ENCODE assay signal across 11 cellular contexts in genomic region chr4:39446483-39446841, GRCh38. TPM values are rescaled to one million over a fixed set of nuclear protein-coding genes. Genes with fewer than 3 reads are reported as not detected.
DNase-seq lines count a peak whose midpoint lies in the region; ATAC-seq, FAIRE-seq and TF ChIP-seq lines count a peak whose summit lies in the region.
"Had no signal": no experiment of that assay in that cellular context is flagged by ENCODE, and none has a peak within 500 bp of the region (broad histone marks: within the 10 kb centered on the region; RNA-seq: fewer than 3 reads in every experiment).

No MANE protein-coding gene starts in this region.

- no peak for TF ChIP-seq CTCF in bronchial epithelial cell (IDR thresholded peaks at IDR 0.05; ENCODE audit: insufficient read depth, low read length, severe bottlenecking)

- H3K4me3 Mint-ChIP-seq in immature natural killer cell, result peak overlapping the region in 4 of 5 donors; percentile 76 to 83 (median 81)
- H3K4me3 Mint-ChIP-seq in stimulated activated memory B cell treated with anti-CD40 and anti-IgM and Interleukin-4, amounts not matched to agents 10 μg/mL and 1 μg/mL and 100 μg/mL, for 72 hours, result peak overlapping the region; percentile 72

- no peaks in the 10 kb centered on the region for H3K27me3 ChIP-seq in bronchial epithelial cell (ENCODE audit: control insufficient read depth, insufficient read depth, low read length)

- peak overlapping the region in 2 of 6 donors; percentile 55 to 68 for H3K27ac Mint-ChIP-seq in immature natural killer cell
- peak overlapping the region; percentile 86 for H3K27ac Mint-ChIP-seq in stimulated activated memory B cell treated with anti-CD40 and anti-IgM and Interleukin-4, amounts not matched to agents 10 μg/mL and 1 μg/mL and 100 μg/mL, for 72 hours

- ATAC-seq in HG03196 (IDR thresholded peaks at IDR 0.05; ENCODE audit: unreplicated experiment) (peak; percentile 10), GM18511 (IDR thresholded peaks at IDR 0.05; ENCODE audit: unreplicated experiment) (no peak)
- no peak for ATAC-seq in stimulated activated memory B cell treated with anti-CD40 and anti-IgM and Interleukin-4, amounts not matched to agents 10 μg/mL and 1 μg/mL and 100 μg/mL, for 72 hours

- peaks cover 7 to 12% of the 10 kb centered on the region in 2 donors for H3K4me1 Mint-ChIP-seq in immature natural killer cell
- H3K4me1 Mint-ChIP-seq in stimulated activated memory B cell treated with anti-CD40 and anti-IgM and Interleukin-4, amounts not matched to agents 10 μg/mL and 1 μg/mL and 100 μg/mL, for 72 hours, result peaks cover 24% of the 10 kb centered on the region

- peaks cover 0 to 6% (median 4%) of the 10 kb centered on the region in 3 donors for H3K36me3 Mint-ChIP-seq in immature natural killer cell
- peaks cover 7% of the 10 kb centered on the region for H3K36me3 Mint-ChIP-seq in stimulated activated memory B cell treated with anti-CD40 and anti-IgM and Interleukin-4, amounts not matched to agents 10 μg/mL and 1 μg/mL and 100 μg/mL, for 72 hours

- peaks cover 2% of the 10 kb centered on the region for H3K36me3 ChIP-seq in bronchial epithelial cell (ENCODE audit: control insufficient read depth, insufficient read depth, low read length)

- no peak for FAIRE-seq in bronchial epithelial cell (lab: Jason Lieb, UNC)
- no peak for FAIRE-seq in GM19239 (lab: Jason Lieb, UNC)

- no peaks in the 10 kb centered on the region for H3K9me3 Mint-ChIP-seq in immature natural killer cell
- H3K9me3 Mint-ChIP-seq in stimulated activated memory B cell treated with anti-CD40 and anti-IgM and Interleukin-4, amounts not matched to agents 10 μg/mL and 1 μg/mL and 100 μg/mL, for 72 hours, result no peaks in the 10 kb centered on the region

- H3K4me3 ChIP-seq in bronchial epithelial cell (ENCODE audit: low read depth, low read length), result peak overlapping the region; percentile 39

- DNase-seq in bronchial epithelial cell (ENCODE audit: low read depth), result no peak
- no peak for DNase-seq in immature natural killer cell
- DNase-seq in UCSD-AML1 (lab: John Stamatoyannopoulos, UW; ENCODE audit: unreplicated experiment), result no peak
- DNase-seq in cerebellar cortex (ENCODE audit: low spot score), result no peak
- no peak for DNase-seq in GM19239 (ENCODE audit: insufficient read length, low spot score)
- DNase-seq: NCI-H1436 had no signal

- peaks cover 0 to 2% (median 0%) of the 10 kb centered on the region in 3 donors for H3K27me3 Mint-ChIP-seq in immature natural killer cell (ENCODE audit: low read depth in 3 of 3)
- no peaks in the 10 kb centered on the region for H3K27me3 Mint-ChIP-seq in stimulated activated memory B cell treated with anti-CD40 and anti-IgM and Interleukin-4, amounts not matched to agents 10 μg/mL and 1 μg/mL and 100 μg/mL, for 72 hours

RNA-seq across cellular contexts. Expression of gene RPL9, which starts 12.3 kb away (rescaled TPM):
- total RNA-seq in bronchial epithelial cell, result 3,557 and 6,069 TPM in 2 replicates
- polyA plus RNA-seq in immature natural killer cell, result 1,000 to 10,000 TPM in 2 of 3 donors, 100 to 1,000 TPM in 1; 864 to 2,045 (median 1,318) TPM

RNA-seq across cellular contexts. Expression of gene LIAS, which starts 12.4 kb away (rescaled TPM):
- total RNA-seq in bronchial epithelial cell, result 11.5 and 14.0 TPM in 2 replicates
- polyA plus RNA-seq in immature natural killer cell, result 10 to 100 TPM in 1 of 3 donors, 1 to 10 TPM in 2; 7.6 to 11.7 (median 7.8) TPM

RNA-seq across cellular contexts. Expression of gene KLB, which starts 39.7 kb away (rescaled TPM):
- total RNA-seq in bronchial epithelial cell, result under 0.01 TPM in 2 replicates
- under 1 TPM in 2 of 3 donors, not detected in 1; 0.07 to 0.11 TPM for polyA plus RNA-seq in immature natural killer cell
- total RNA-seq: Daoy, dermis blood vessel endothelial cell had no signal
